10 cellular contexts compared by ENCODE assay signal in the genomic region with DNA sequence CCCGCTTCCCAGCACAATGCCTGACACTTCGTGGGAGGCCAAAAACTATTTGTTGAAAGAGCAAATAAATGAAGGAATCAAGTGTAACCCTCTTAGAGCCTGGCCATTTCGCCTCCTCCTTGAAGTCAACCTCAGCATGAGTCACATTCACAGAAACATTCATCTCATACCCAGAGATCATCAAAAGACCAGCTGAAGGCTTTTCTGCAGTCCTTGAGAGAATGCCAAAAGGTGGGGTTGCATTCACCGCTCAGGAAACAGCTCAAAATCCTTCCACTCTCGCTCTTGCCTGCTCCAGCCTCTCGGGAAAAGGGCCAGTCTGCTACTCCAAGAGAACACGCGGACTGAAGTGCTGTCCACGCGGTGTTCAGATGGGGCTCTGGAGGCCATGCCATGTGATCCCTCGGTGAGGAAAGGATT.
DNase-seq lines count a peak whose midpoint lies in the region; ATAC-seq, FAIRE-seq and TF ChIP-seq lines count a peak whose summit lies in the region.
"Had no signal": no experiment of that assay in that cellular context is flagged by ENCODE, and none has a peak within 500 bp of the region (broad histone marks: within the 10 kb centered on the region; RNA-seq: fewer than 3 reads in every experiment).

No MANE protein-coding gene starts in this region.

- intact Hi-C loops in HCT116 (cut with micrococcal nuclease): no loop called here
- intact Hi-C loops in lower lobe of right lung (cut with DNase I): no loop called here

- peaks cover 0 to 1% (median 0%) of the 10 kb centered on the region in 3 donors for H3K4me1 Mint-ChIP-seq in T-cell
- no peaks in the 10 kb centered on the region for H3K4me1 Mint-ChIP-seq in mesothelial cell of epicardium

- RAD21 ChIA-PET in HCT116 (lab: Charles Lee; ENCODE audit: low non-redundant PET in 1 of 2, low total read pairs in 2 of 2, uncharacterized antibody in 2 of 2, unreplicated experiment in 2 of 2): no interaction called here

- H3K4me3 Mint-ChIP-seq in T-cell (no peak overlapping the region), mesothelial cell of epicardium (no peak overlapping the region)

- H3K9me2 ChIP-seq in HCT116 (ENCODE audit: insufficient read depth): no peaks in the 10 kb centered on the region

- H3K27me3 Mint-ChIP-seq in T-cell: peaks cover 45 to 50% of the 10 kb centered on the region in 2 donors
- H3K27me3 Mint-ChIP-seq in mesothelial cell of epicardium (ENCODE audit: low read depth): peaks cover 77% of the 10 kb centered on the region

- peak overlapping the region; percentile 66 for H3K4me2 ChIP-seq in HCT116 (ENCODE audit: low read length)

- H4K20me1 ChIP-seq in HCT116 (ENCODE audit: insufficient read depth): no peaks in the 10 kb centered on the region

- H3K27me3 ChIP-seq in HCT116 (ENCODE audit: insufficient read depth, low read length) (peaks cover 7% of the 10 kb centered on the region; the same call in 1 of the 2 replicates), lower lobe of right lung (ENCODE audit: low read depth) (peaks cover 21% of the 10 kb centered on the region)

- H3K27ac Mint-ChIP-seq in T-cell (no peak overlapping the region), mesothelial cell of epicardium (no peak overlapping the region)

- H3K36me3 ChIP-seq in HCT116 (ENCODE audit: control insufficient read depth in 1 of 2, insufficient read depth in 2 of 2, low read length in 2 of 2): no peaks in the 10 kb centered on the region
- H3K36me3 ChIP-seq in lower lobe of right lung: no peaks in the 10 kb centered on the region

- H3K4me3 ChIP-seq in HCT116 (replicated peaks in 1 of 2; ENCODE audit: low read depth in 1 of 2, low read length in 2 of 2): no peak overlapping the region
- H3K4me3 ChIP-seq in lower lobe of right lung: no peak overlapping the region

- H3K9me3 Mint-ChIP-seq in T-cell: peaks cover 0 to 6% (median 0%) of the 10 kb centered on the region in 3 donors
- H3K9me3 Mint-ChIP-seq in mesothelial cell of epicardium: no peaks in the 10 kb centered on the region

- peak overlapping the region; percentile 6 for H2AFZ ChIP-seq in HCT116 (ENCODE audit: low read depth, low read length, poor library complexity, severe bottlenecking)

- peak; percentile 49 for ATAC-seq in HCT116
- ATAC-seq in lower lobe of right lung: peak; percentile 61 to 64
- no peak for ATAC-seq in T-cell (replicated peaks in 1 of 4)

- H3K4me1 ChIP-seq in HCT116 (ENCODE audit: control insufficient read depth in 1 of 2, insufficient read depth in 2 of 2, low read length in 2 of 2) (peaks cover 4 to 28% of the 10 kb centered on the region in 2 experiments; a peak in 3 of 4 replicates), lower lobe of right lung (peaks cover 3% of the 10 kb centered on the region)

- no peak for FAIRE-seq in GM19239 (lab: Jason Lieb, UNC)

- H3K9ac ChIP-seq in HCT116 (ENCODE audit: low read length): no peak overlapping the region

- H3K9me3 ChIP-seq in HCT116 (ENCODE audit: control insufficient read depth in 1 of 2, insufficient read depth in 1 of 2, low read depth in 1 of 2, low read length in 2 of 2) (no peaks in the 10 kb centered on the region), lower lobe of right lung (no peaks in the 10 kb centered on the region)

- TF ChIP-seq POLR2A in HCT116 (IDR thresholded peaks at IDR 0.05; ENCODE audit: borderline replicate concordance, extremely low read depth, insufficient read depth, insufficient read length): no peak

- H3K27ac ChIP-seq in HCT116 (ENCODE audit: low read depth, low read length) (no peak overlapping the region), lower lobe of right lung (no peak overlapping the region)

- no peaks in the 10 kb centered on the region for H3K79me2 ChIP-seq in HCT116 (ENCODE audit: insufficient read depth, low read length)

- TF ChIP-seq CTCF in HCT116 (IDR thresholded peaks at IDR 0.05 in 2 of 3, conservative IDR thresholded peaks at IDR 0.05 in 1 of 3; ENCODE audit: borderline replicate concordance in 1 of 3, insufficient read depth in 1 of 3, low read depth in 2 of 3, low read length in 2 of 3) (no peak), lower lobe of right lung (IDR thresholded peaks at IDR 0.05) (no peak), mesothelial cell of epicardium (IDR thresholded peaks at IDR 0.05; ENCODE audit: unreplicated experiment) (no peak)

- POLR2A ChIA-PET in HCT116 (lab: Charles Lee): no interaction called here
- POLR2A ChIA-PET in T-cell (lab: Charles Lee): interaction anchor here (0.7 to 1.0 kb wide), 2 partner anchors 10 to 16 kb away, joined by 4 to 5 read pairs; no protein-coding TSS in a partner anchor

- BruUV-seq in HCT116 (replicated peaks; lab: Mats Ljungman, UMichigan): no TSS peak

- no peak for TF ChIP-seq RAD21 in HCT116 (IDR thresholded peaks at IDR 0.05; ENCODE audit: low read depth)

- DNase-seq in AG08395 (ENCODE audit: low spot score): peak; percentile 90
- DNase-seq in HCT116 (ENCODE audit: low read depth, low spot score): peak; percentile 23
- DNase-seq in amniotic epithelial cell (ENCODE audit: low read depth): peak; percentile 72
- DNase-seq in lower lobe of right lung: no peak
- no peak for DNase-seq in SK-N-DZ (ENCODE audit: low spot score)
- DNase-seq in GM19239 (ENCODE audit: insufficient read length, low spot score): no peak
- DNase-seq in T-cell: no peak
- no peak for DNase-seq in mesothelial cell of epicardium (ENCODE audit: low spot score in 2 of 2, unreplicated experiment in 2 of 2)
- DNase-seq: activated gamma-delta T cell, NCI-H446 treated with DMSO at 0.1 percent for 48 hours had no signal

- CTCF ChIA-PET in HCT116 (lab: Charles Lee) (interaction anchor here (3.2 kb wide), 1 partner anchor 19 kb away, joined by 14 read pairs; no protein-coding TSS in a partner anchor), T-cell (lab: Charles Lee) (interaction anchor here (0.6 to 0.7 kb wide), 2 partner anchors 181 to 1118 kb away, joined by 3 to 7 read pairs; no protein-coding TSS in a partner anchor)

- no peaks in the 10 kb centered on the region for H3K36me3 Mint-ChIP-seq in T-cell
- no peaks in the 10 kb centered on the region for H3K36me3 Mint-ChIP-seq in mesothelial cell of epicardium

TF ChIP-seq in HCT116, 20 proteins besides CTCF, POLR2A, EP300 and RAD21:
- TF ChIP-seq SP1 (IDR thresholded peaks at IDR 0.05; ENCODE audit: low read depth): 0 out of 2 replicates have a peak, but pooled peaks have one; percentile 27
- TF ChIP-seq TCF7L2 (IDR thresholded peaks at IDR 0.05; ENCODE audit: borderline replicate concordance, extremely low read depth, insufficient read depth, insufficient read length): peak; percentile 52
- TF ChIP-seq FOSL1 (IDR thresholded peaks at IDR 0.05; ENCODE audit: low read depth): peak; percentile 44; the same call in 1 of the 2 replicates
- peak; percentile 42; the same call in 1 of the 2 replicates for TF ChIP-seq JUND (IDR thresholded peaks at IDR 0.05)
- TF ChIP-seq SRF (IDR thresholded peaks at IDR 0.05; ENCODE audit: low read depth): no peak
- no peak for TF ChIP-seq ZNF274 (IDR thresholded peaks at IDR 0.05; ENCODE audit: low read depth, low read length)
- no peak for TF ChIP-seq EGR1 (IDR thresholded peaks at IDR 0.05; ENCODE audit: low read depth)
- no peak for TF ChIP-seq ZFX (IDR thresholded peaks at IDR 0.05)

Comparison
In these comparisons a context has a peak if more than half of its experiments do, and no peak if none do; other contexts are left out.
1. DNase-seq: peak in AG08395 (single experiment), HCT116 (single experiment) and amniotic epithelial cell (single experiment); none in lower lobe of right lung (single experiment), SK-N-DZ (single experiment), GM19239 (single experiment), T-cell (0 of 34) and mesothelial cell of epicardium (0 of 2).
2. ATAC-seq: peak in HCT116 (single experiment) and lower lobe of right lung (2 of 2); none in T-cell (0 of 4).